Comparison of ENCODE assay signal across 8 cellular contexts in genomic region chr2:240585101-240585500, GRCh38. TPM values are rescaled to one million over a fixed set of nuclear protein-coding genes. Genes with fewer than 3 reads are reported as not detected.
DNase-seq lines count a peak whose midpoint lies in the region; ATAC-seq, FAIRE-seq and TF ChIP-seq lines count a peak whose summit lies in the region.

No MANE protein-coding gene starts in this region.

- peak overlapping the region; percentile 89 for H3K4me3 Mint-ChIP-seq in Caco-2 (ENCODE audit: unreplicated experiment)

- no peak for TF ChIP-seq CTCF in Caco-2 (IDR thresholded peaks at IDR 0.05; ENCODE audit: insufficient read depth in 1 of 2, low read depth in 1 of 2, low read length in 1 of 2, severe bottlenecking in 1 of 2, unreplicated experiment in 1 of 2)
- TF ChIP-seq CTCF in MM.1S (IDR thresholded peaks at IDR 0.05; ENCODE audit: low read length): no peak
- TF ChIP-seq CTCF in epithelial cell of esophagus (IDR thresholded peaks at IDR 0.05; ENCODE audit: insufficient read depth, low read depth, low read length, missing control alignments): no peak
- TF ChIP-seq CTCF in ovary (IDR thresholded peaks at IDR 0.05): no peak

- no peaks in the 10 kb centered on the region for H4K20me1 ChIP-seq in MM.1S (ENCODE audit: insufficient read depth, low read length)

- H3K4me1 Mint-ChIP-seq in Caco-2 (ENCODE audit: low read depth, unreplicated experiment): peaks cover 25% of the 10 kb centered on the region

- CTCF ChIA-PET in Caco-2 (lab: Charles Lee): no interaction called here

- no peaks in the 10 kb centered on the region for H3K9me2 ChIP-seq in MM.1S (replicated peaks; ENCODE audit: insufficient read depth, low read length)

- H3K9me3 ChIP-seq in Caco-2: no peaks in the 10 kb centered on the region
- no peaks in the 10 kb centered on the region for H3K9me3 ChIP-seq in MM.1S (replicated peaks; ENCODE audit: insufficient read depth, low read length)
- H3K9me3 ChIP-seq in ovary: no peaks in the 10 kb centered on the region

- peaks cover 10% of the 10 kb centered on the region for H3K36me3 Mint-ChIP-seq in Caco-2 (ENCODE audit: insufficient read depth, unreplicated experiment)

- peaks cover 70% of the 10 kb centered on the region for H3K79me2 ChIP-seq in MM.1S (ENCODE audit: low read length)

- H3K4me3 ChIP-seq in Caco-2 (ENCODE audit: low read depth, low read length): peak overlapping the region; percentile 71
- peak overlapping the region; percentile 89 for H3K4me3 ChIP-seq in MM.1S (ENCODE audit: low read length)
- peak overlapping the region; percentile 98 for H3K4me3 ChIP-seq in epithelial cell of esophagus (ENCODE audit: low read length)
- H3K4me3 ChIP-seq in ovary: peak overlapping the region; percentile 84

- no peak for FAIRE-seq in GM19239 (lab: Jason Lieb, UNC)

- DNase-seq in Caco-2 (no peak), MM.1S (peak; percentile 82), epithelial cell of esophagus (ENCODE audit: low read depth) (no peak), ovary (peak in 2 of 5 donors; percentile 20 to 35), NCI-H1417 treated with DMSO at 0.1 percent for 48 hours (lab: John Stamatoyannopoulos, UW) (no peak), SIG-M5 treated with dmso at 0.1 percent for 504 hours (lab: John Stamatoyannopoulos, UW; ENCODE audit: unreplicated experiment) (no peak), GM19239 (ENCODE audit: insufficient read length, low spot score) (no peak)

- H3K27me3 Mint-ChIP-seq in Caco-2 (ENCODE audit: insufficient read depth, unreplicated experiment): no peaks in the 10 kb centered on the region

- H3F3A ChIP-seq in MM.1S (ENCODE audit: insufficient read depth, low read length): peaks cover 41% of the 10 kb centered on the region

- H3K9ac ChIP-seq in MM.1S (ENCODE audit: low read length): peak overlapping the region; percentile 98

- H3K27me3 ChIP-seq in Caco-2 (replicated peaks; ENCODE audit: control insufficient read depth, insufficient read depth, low read length) (no peaks in the 10 kb centered on the region), MM.1S (replicated peaks; ENCODE audit: insufficient read depth, low read length) (no peaks in the 10 kb centered on the region), ovary (no peaks in the 10 kb centered on the region)

- POLR2A ChIA-PET in Caco-2 (lab: Charles Lee): interaction anchor here (1.8 kb wide), 1 partner anchor 19 kb away, joined by 14 read pairs; no protein-coding TSS in a partner anchor

- intact Hi-C loops in Caco-2 (cut with micrococcal nuclease; ENCODE audit: unreplicated experiment): no loop called here
- intact Hi-C loops in ovary (cut with DNase I): no loop called here

- H3K36me3 ChIP-seq in Caco-2 (ENCODE audit: control insufficient read depth, insufficient read depth, low read length) (no peaks in the 10 kb centered on the region), MM.1S (replicated peaks; ENCODE audit: insufficient read depth, low read length) (no peaks in the 10 kb centered on the region; the same call in 1 of the 2 replicates), ovary (no peaks in the 10 kb centered on the region)

- H3K27ac ChIP-seq in MM.1S (ENCODE audit: low read length) (peak overlapping the region; percentile 98), ovary (no peak overlapping the region)

- H2AFZ ChIP-seq in MM.1S (ENCODE audit: low read length): no peak overlapping the region

- TF ChIP-seq EP300 in ovary (IDR thresholded peaks at IDR 0.05): no peak

- no TSS peak for BruUV-seq in Caco-2 (replicated peaks; lab: Mats Ljungman, UMichigan)

- WGBS in ovary, 3 donors: 63 to 71% (median 68%) methylated on average over 6 of the region's 6 CpGs

- H3K9me3 Mint-ChIP-seq in Caco-2 (ENCODE audit: unreplicated experiment): no peaks in the 10 kb centered on the region

- no peak overlapping the region for H3K27ac Mint-ChIP-seq in Caco-2 (ENCODE audit: unreplicated experiment)

- no peak for TF ChIP-seq POLR2A in ovary (IDR thresholded peaks at IDR 0.05)

- H3K4me1 ChIP-seq in Caco-2 (no peaks in the 10 kb centered on the region), MM.1S (ENCODE audit: low read length) (peaks cover 42% of the 10 kb centered on the region), ovary (ENCODE audit: insufficient read depth) (peaks cover 23% of the 10 kb centered on the region)

- peak; percentile 25 for ATAC-seq in GM21619 (IDR thresholded peaks at IDR 0.05; ENCODE audit: unreplicated experiment)

- H3K4me2 ChIP-seq in MM.1S (ENCODE audit: low read depth, low read length): peak overlapping the region; percentile 74

RNA-seq across cellular contexts. Expression of gene CAPN10, which starts 1.4 kb away (rescaled TPM):
- total RNA-seq in Caco-2 (2022): 27.8 and 30.9 TPM in 2 replicates
- 10 to 100 TPM; 15.5 to 34.3 (median 26.8) TPM for total RNA-seq in ovary
- polyA plus RNA-seq in ovary: 10 to 100 TPM in 1 of 2 donors, 1 to 10 TPM in 1; 2.2 to 21.7 TPM

RNA-seq across cellular contexts. Expression of gene RNPEPL1, which starts 16.8 kb away (rescaled TPM):
- 22.6 and 25.6 TPM in 2 replicates for total RNA-seq in Caco-2 (2022)
- 10 to 100 TPM; 15.1 to 25.2 (median 23.2) TPM for total RNA-seq in ovary
- 10 to 100 TPM in 1 of 2 donors, 1 to 10 TPM in 1; 3.5 to 27.3 TPM for polyA plus RNA-seq in ovary

RNA-seq across cellular contexts. Expression of gene DUSP28, which starts 24.9 kb away (rescaled TPM):
- total RNA-seq in Caco-2 (2022) (2.2 and 2.3 TPM in 2 replicates), ovary (1 to 10 TPM; 2.7 to 9.9 (median 4.3) TPM)
- 1 to 10 TPM; 4.0 to 5.3 TPM for polyA plus RNA-seq in ovary

RNA-seq across cellular contexts. Expression of gene ANKMY1, which starts 27.3 kb away (rescaled TPM):
- total RNA-seq in Caco-2 (2022) (12.2 and 16.6 TPM in 2 replicates), ovary (10 to 100 TPM; 13.7 to 24.2 (median 21.6) TPM)
- polyA plus RNA-seq in ovary: 10 to 100 TPM; 11.5 to 13.8 TPM

RNA-seq across cellular contexts. Expression of gene GPR35, which starts 40.2 kb away (rescaled TPM):
- 21.3 and 21.5 TPM in 2 replicates for total RNA-seq in Caco-2 (2022)
- 1 to 10 TPM; 2.1 to 4.2 (median 2.5) TPM for total RNA-seq in ovary
- polyA plus RNA-seq in ovary: 1 to 10 TPM in 1 of 2 donors, under 1 TPM in 1; 0.27 to 2.2 TPM
